ENCODE assay signal across 20 cellular contexts in the genomic region with DNA sequence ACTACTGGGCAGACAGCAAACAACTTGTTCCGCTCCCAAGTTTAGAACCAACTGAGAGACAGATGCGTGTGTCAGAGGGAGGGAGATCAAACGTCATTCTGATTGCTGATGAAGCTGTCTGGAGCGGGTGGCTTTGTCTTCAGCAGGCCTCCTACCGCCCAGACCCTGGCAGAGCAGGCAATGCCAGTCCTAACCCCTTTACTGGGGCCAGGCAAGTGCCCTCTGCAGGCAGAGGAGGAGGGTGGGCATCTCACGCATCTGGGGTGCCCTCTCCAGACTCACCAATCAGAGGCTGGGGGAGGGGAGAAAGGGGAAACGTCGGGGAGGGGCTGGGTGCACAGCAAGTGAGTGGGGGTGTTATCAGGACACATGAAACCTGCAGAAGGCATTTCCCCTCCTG.
DNase-seq lines count a peak whose midpoint lies in the region; ATAC-seq and TF ChIP-seq lines count a peak whose summit lies in the region.
"Had no signal": no experiment of that assay in that cellular context is flagged by ENCODE, and none has a peak within 500 bp of the region (broad histone marks: within the 10 kb centered on the region; RNA-seq: fewer than 3 reads in every experiment).

No MANE protein-coding gene starts in this region.

- intact Hi-C loops in right cardiac atrium (cut with DNase I), result no loop called here

- H3K4me1 ChIP-seq in right cardiac atrium (ENCODE audit: control insufficient read depth, insufficient read depth, low read length) (no peaks in the 10 kb centered on the region), HAP-1 (no peaks in the 10 kb centered on the region)
- H3K4me1 ChIP-seq: esophagus muscularis mucosa, prostate gland, stomach had no signal

- H3K4me3 ChIP-seq in AG04449 (ENCODE audit: low read depth, low read length) (no peak overlapping the region), right cardiac atrium (ENCODE audit: low read length) (no peak overlapping the region), HAP-1 (no peak overlapping the region)
- H3K4me3 ChIP-seq: esophagus muscularis mucosa, prostate gland, stomach had no signal

- TF ChIP-seq CTCF in AG04449 (IDR thresholded peaks at IDR 0.05; ENCODE audit: insufficient read depth, low read length, missing control alignments), result peak; percentile 16

- H3K9me3 ChIP-seq in right cardiac atrium (ENCODE audit: control insufficient read depth, low read length) (no peaks in the 10 kb centered on the region), HAP-1 (no peaks in the 10 kb centered on the region)
- H3K9me3 ChIP-seq: esophagus muscularis mucosa, prostate gland, stomach had no signal

- POLR2A ChIA-PET in AG04449 (lab: Yijun Ruan, JAX), result no interaction called here

- no peaks in the 10 kb centered on the region for H3K36me3 ChIP-seq in HAP-1 (replicated peaks)
- H3K36me3 ChIP-seq: esophagus muscularis mucosa, prostate gland, stomach had no signal

- CTCF ChIA-PET in AG04449 (lab: Yijun Ruan, JAX), result interaction anchor here (2.3 kb wide), 1 partner anchor 220 kb away, joined by 7 read pairs; no protein-coding TSS in a partner anchor

- H3K27me3 ChIP-seq in right cardiac atrium (ENCODE audit: control insufficient read depth, insufficient read depth) (no peaks in the 10 kb centered on the region), HAP-1 (ENCODE audit: low read depth) (peaks cover 4% of the 10 kb centered on the region)

- ATAC-seq in right cardiac atrium (peak; percentile 49 to 55), GM21576 (IDR thresholded peaks at IDR 0.05; ENCODE audit: unreplicated experiment) (no peak)

- DNase-seq in AG04449 (ENCODE audit: low read depth, low spot score), result no peak
- DNase-seq in HT-29 (ENCODE audit: low spot score), result peak; percentile 10
- DNase-seq in cerebellar cortex (ENCODE audit: low spot score), result peak; percentile 17
- no peak for DNase-seq in right cardiac atrium
- DNase-seq in NCI-H1930 (lab: John Stamatoyannopoulos, UW), result no peak
- no peak for DNase-seq in NCI-H510A (lab: John Stamatoyannopoulos, UW)
- DNase-seq in HAP-1 (ENCODE audit: low spot score in 2 of 2), result no peak
- DNase-seq: ACHN; activated CD4-positive, alpha-beta T cell treated with anti-CD3 and anti-CD28 coated beads for 1 hour; activated CD8-positive, alpha-beta memory T cell treated with anti-CD3 and anti-CD28 coated beads, Interleukin-2, amount 50 U/mL, for 4 hours; activated naive CD4-positive, alpha-beta T cell treated with anti-CD3 and anti-CD28 coated beads, Interleukin-2, amount 50 U/mL, for 16 hours; dermis blood vessel endothelial cell; hypothalamus; naive B cell; NCI-H146; stomach had no signal

- in situ Hi-C loops in HAP-1 (cut with MboI; ENCODE audit: low sequenced_read_pairs), result no loop called here

- 18% methylated on average over 8 of the region's 8 CpGs for WGBS in right cardiac atrium

- H3K27ac ChIP-seq in right cardiac atrium (ENCODE audit: low read length), result no peak overlapping the region
- H3K27ac ChIP-seq: esophagus muscularis mucosa, KMS-11, prostate gland, stomach had no signal

Comparison
In these comparisons a context has a peak if more than half of its experiments do, and no peak if none do; other contexts are left out.
1. DNase-seq: peak in HT-29 (single experiment) and cerebellar cortex (single experiment); none in AG04449 (single experiment), right cardiac atrium (0 of 3), NCI-H1930 (0 of 2), NCI-H510A (single experiment) and HAP-1 (0 of 2).